Comparison of ENCODE assay signal across 8 cellular contexts in the genomic region with DNA sequence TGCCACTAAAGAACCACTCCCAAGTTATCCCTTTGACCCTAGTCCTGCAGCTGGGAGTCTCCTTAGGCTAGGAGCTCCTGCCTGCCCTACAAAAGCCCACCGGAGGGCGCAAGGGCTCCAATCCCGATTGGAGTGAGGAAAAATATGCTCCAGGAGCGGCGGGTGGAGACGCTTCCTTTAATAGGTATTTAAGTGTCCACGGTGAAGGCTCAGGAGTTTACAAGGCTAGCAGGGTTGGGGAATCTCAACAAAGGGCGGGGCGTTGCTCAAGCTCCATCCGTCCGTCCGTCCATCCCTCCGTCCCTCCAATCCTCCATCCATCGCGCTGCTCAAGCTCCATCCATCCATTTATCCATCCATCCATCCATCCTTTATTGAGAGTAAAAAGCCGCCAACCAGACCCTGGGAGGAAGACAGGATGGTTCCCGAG. TPM values are rescaled to one million over a fixed set of nuclear protein-coding genes. Genes with fewer than 3 reads are reported as not detected.
DNase-seq lines count a peak whose midpoint lies in the region; ATAC-seq and TF ChIP-seq lines count a peak whose summit lies in the region.

No MANE protein-coding gene starts in this region.

- H3K36me3 Mint-ChIP-seq in stimulated activated naive CD8-positive, alpha-beta T cell treated with anti-CD3 and anti-CD28 coated beads, Interleukin-15, Interleukin-2, amounts not matched to agents 100 ng/mL and 50 ng/mL, for 24 hours (ENCODE audit: low read depth): peaks cover 9% of the 10 kb centered on the region

- DNase-seq in D341Med (ENCODE audit: low spot score) (peak; percentile 80), LNCaP clone FGC (ENCODE audit: low read depth) (no peak), SW 1271 (lab: John Stamatoyannopoulos, UW) (peak; percentile 59 to 81), right lobe of liver (peak in 1 of 3 donors; percentile 57)

- H3K9ac ChIP-seq in duodenal mucosa (ENCODE audit: low read depth in 1 of 2, low read length in 2 of 2): peak overlapping the region; percentile 76 to 83

- H3K9me3 ChIP-seq in duodenal mucosa (ENCODE audit: control insufficient read depth in 1 of 2, low read length in 2 of 2): no peaks in the 10 kb centered on the region
- H3K9me3 ChIP-seq in right lobe of liver: no peaks in the 10 kb centered on the region

- no peaks in the 10 kb centered on the region for H3K9me3 Mint-ChIP-seq in stimulated activated naive CD8-positive, alpha-beta T cell treated with anti-CD3 and anti-CD28 coated beads, Interleukin-15, Interleukin-2, amounts not matched to agents 100 ng/mL and 50 ng/mL, for 24 hours

- peaks cover 0 to 14% of the 10 kb centered on the region in 2 donors for H3K36me3 ChIP-seq in duodenal mucosa (ENCODE audit: control insufficient read depth in 1 of 2, insufficient read depth in 2 of 2, low read length in 2 of 2)
- peaks cover 0 to 1% (median 0%) of the 10 kb centered on the region in 4 donors for H3K36me3 ChIP-seq in right lobe of liver

- peak; percentile 7 for ATAC-seq in GM21360 (IDR thresholded peaks at IDR 0.05; ENCODE audit: unreplicated experiment)
- ATAC-seq in right lobe of liver: peak; percentile 54 to 68 (median 62)
- no peak for ATAC-seq in GM18870 (IDR thresholded peaks at IDR 0.05; ENCODE audit: unreplicated experiment)

- peak overlapping the region; percentile 73 for H3K27ac ChIP-seq in duodenal mucosa (ENCODE audit: low read depth, low read length)
- peak overlapping the region; percentile 32 to 67 (median 57) for H3K27ac ChIP-seq in right lobe of liver

- TF ChIP-seq POLR2A in right lobe of liver (IDR thresholded peaks at IDR 0.05): no peak

- peaks cover 16 to 22% of the 10 kb centered on the region in 2 donors for H3K4me1 ChIP-seq in duodenal mucosa (ENCODE audit: control insufficient read depth in 1 of 2, insufficient read depth in 2 of 2, low read length in 2 of 2)
- H3K4me1 ChIP-seq in right lobe of liver: peaks cover 0 to 13% (median 3%) of the 10 kb centered on the region in 4 donors

- peak overlapping the region; percentile 96 for H3K4me3 Mint-ChIP-seq in stimulated activated naive CD8-positive, alpha-beta T cell treated with anti-CD3 and anti-CD28 coated beads, Interleukin-15, Interleukin-2, amounts not matched to agents 100 ng/mL and 50 ng/mL, for 24 hours

- H3K4me3 ChIP-seq in LNCaP clone FGC (ENCODE audit: low read depth, low read length) (peak overlapping the region; percentile 98), duodenal mucosa (ENCODE audit: low read depth in 1 of 2, low read length in 2 of 2) (peak overlapping the region; percentile 99 to 100), right lobe of liver (peak overlapping the region; percentile 66 to 96 (median 93))

- H3K27ac Mint-ChIP-seq in stimulated activated naive CD8-positive, alpha-beta T cell treated with anti-CD3 and anti-CD28 coated beads, Interleukin-15, Interleukin-2, amounts not matched to agents 100 ng/mL and 50 ng/mL, for 24 hours: peak overlapping the region; percentile 95

- TF ChIP-seq CTCF in LNCaP clone FGC (IDR thresholded peaks at IDR 0.05; ENCODE audit: control insufficient read depth, extremely low read depth, insufficient read depth): peak; percentile 50
- peak; percentile 38 to 63 (median 54) for TF ChIP-seq CTCF in right lobe of liver (IDR thresholded peaks at IDR 0.05)

- WGBS in right lobe of liver (ENCODE audit: insufficient coverage, low coverage, low lambda C conversion rate, missing lambda C conversion rate): 3% methylated on average over 14 of the region's 17 CpGs

- no peaks in the 10 kb centered on the region for H3K27me3 ChIP-seq in duodenal mucosa (ENCODE audit: control insufficient read depth in 1 of 2, insufficient read depth in 2 of 2, low read length in 2 of 2)
- H3K27me3 ChIP-seq in right lobe of liver: no peaks in the 10 kb centered on the region

- peaks cover 33% of the 10 kb centered on the region for H3K4me1 Mint-ChIP-seq in stimulated activated naive CD8-positive, alpha-beta T cell treated with anti-CD3 and anti-CD28 coated beads, Interleukin-15, Interleukin-2, amounts not matched to agents 100 ng/mL and 50 ng/mL, for 24 hours (ENCODE audit: low read depth)

- intact Hi-C loops in right lobe of liver (cut with DNase I): no loop called here

- no peaks in the 10 kb centered on the region for H3K27me3 Mint-ChIP-seq in stimulated activated naive CD8-positive, alpha-beta T cell treated with anti-CD3 and anti-CD28 coated beads, Interleukin-15, Interleukin-2, amounts not matched to agents 100 ng/mL and 50 ng/mL, for 24 hours

RNA-seq across cellular contexts. Expression of a gene that starts 0.6 kb away (rescaled TPM):
- 10 to 100 TPM; 13.7 to 21.2 (median 17.7) TPM for total RNA-seq in right lobe of liver

RNA-seq across cellular contexts. Expression of a gene that starts 10.8 kb away (rescaled TPM):
- 1 to 10 TPM; 1.8 to 5.2 (median 3.1) TPM for total RNA-seq in right lobe of liver

RNA-seq across cellular contexts. Expression of a gene that starts 23.3 kb away (rescaled TPM):
- 10 to 100 TPM; 10.3 to 16.5 (median 13.1) TPM for total RNA-seq in right lobe of liver

RNA-seq across cellular contexts. Expression of a gene that starts 42.3 kb away (rescaled TPM):
- under 1 TPM in 1 of 6 experiments, not detected in 5; 0.10 TPM for total RNA-seq in right lobe of liver

RNA-seq across cellular contexts. Expression of a gene that starts 49.0 kb away (rescaled TPM):
- total RNA-seq in right lobe of liver: 10 to 100 TPM in 2 of 6 experiments, 1 to 10 TPM in 4; 5.0 to 21.0 (median 9.1) TPM
